ENCODE assay signal across 1 cellular context in genomic region chr21:14541840-14542495, GRCh38.
TF ChIP-seq lines count a peak whose summit lies in the region.

No MANE protein-coding gene starts in this region.

TF ChIP-seq in K562, 482 proteins besides CTCF, POLR2A, EP300 and RAD21 (continued from another document):
- TF ChIP-seq MITF (IDR thresholded peaks at IDR 0.05) (no peak), SMAD4 (CRISPR knock-in tag; conservative IDR thresholded peaks at IDR 0.05) (peak; percentile 62), HIVEP1 (CRISPR knock-in tag; IDR thresholded peaks at IDR 0.05) (no peak)
